Comparison of ENCODE assay signal across 8 cellular contexts in genomic region chr1:179079113-179079761, GRCh38. TPM values are rescaled to one million over a fixed set of nuclear protein-coding genes. Genes with fewer than 3 reads are reported as not detected.
DNase-seq lines count a peak whose midpoint lies in the region; ATAC-seq and TF ChIP-seq lines count a peak whose summit lies in the region.

No MANE protein-coding gene starts in this region.

- H3K36me3 Mint-ChIP-seq in activated naive CD8-positive, alpha-beta T cell treated with anti-CD3 and anti-CD28 coated beads, Interleukin-2, amount 10 ng/mL, durations not matched to agents 7 days and 5 days, result no peaks in the 10 kb centered on the region

- H3K36me3 ChIP-seq in cardiac muscle cell, result no peaks in the 10 kb centered on the region

- no peaks in the 10 kb centered on the region for H3K9me3 ChIP-seq in cardiac muscle cell (ENCODE audit: low read depth)

- peak; percentile 15 for ATAC-seq in GM18517 (IDR thresholded peaks at IDR 0.05; ENCODE audit: unreplicated experiment)
- ATAC-seq in activated naive CD8-positive, alpha-beta T cell treated with anti-CD3 and anti-CD28 coated beads, Interleukin-2, amount 10 ng/mL, durations not matched to agents 7 days and 5 days (ENCODE audit: low read depth), result no peak
- ATAC-seq in HG02610 (IDR thresholded peaks at IDR 0.05; ENCODE audit: unreplicated experiment), result no peak

- H3K9me3 Mint-ChIP-seq in activated naive CD8-positive, alpha-beta T cell treated with anti-CD3 and anti-CD28 coated beads, Interleukin-2, amount 10 ng/mL, durations not matched to agents 7 days and 5 days, result no peaks in the 10 kb centered on the region

- POLR2A ChIA-PET in AG04449 (lab: Yijun Ruan, JAX), result interaction anchor here (0.6 kb wide), 1 partner anchor 354 kb away, joined by 3 read pairs; no protein-coding TSS in a partner anchor
- POLR2A ChIA-PET in RWPE1 (lab: Yijun Ruan, JAX; ENCODE audit: low non-redundant PET), result no interaction called here
- POLR2A ChIA-PET in activated naive CD8-positive, alpha-beta T cell treated with anti-CD3 and anti-CD28 coated beads, Interleukin-2, amount 10 ng/mL, durations not matched to agents 7 days and 5 days (lab: Charles Lee), result interaction anchor here (0.7 kb wide), 1 partner anchor 290 kb away, joined by 3 read pairs; no protein-coding TSS in a partner anchor

- no peaks in the 10 kb centered on the region for H3K27me3 ChIP-seq in cardiac muscle cell

- H3K27ac Mint-ChIP-seq in activated naive CD8-positive, alpha-beta T cell treated with anti-CD3 and anti-CD28 coated beads, Interleukin-2, amount 10 ng/mL, durations not matched to agents 7 days and 5 days, result peak overlapping the region; percentile 44

- peaks cover 20% of the 10 kb centered on the region for H3K4me1 Mint-ChIP-seq in activated naive CD8-positive, alpha-beta T cell treated with anti-CD3 and anti-CD28 coated beads, Interleukin-2, amount 10 ng/mL, durations not matched to agents 7 days and 5 days

- H3K27ac ChIP-seq in RWPE1 (no peak overlapping the region), cardiac muscle cell (no peak overlapping the region)

- TF ChIP-seq CTCF in AG04449 (IDR thresholded peaks at IDR 0.05; ENCODE audit: insufficient read depth, low read length, missing control alignments) (peak; percentile 63), RWPE1 (conservative IDR thresholded peaks at IDR 0.05; ENCODE audit: low read depth) (peak; percentile 78), cardiac muscle cell (IDR thresholded peaks at IDR 0.05; ENCODE audit: low read depth, low read length) (peak; percentile 75)

- no peak overlapping the region for H3K4me3 ChIP-seq in AG04449 (ENCODE audit: low read depth, low read length)
- no peak overlapping the region for H3K4me3 ChIP-seq in cardiac muscle cell

- no peaks in the 10 kb centered on the region for H3K27me3 Mint-ChIP-seq in activated naive CD8-positive, alpha-beta T cell treated with anti-CD3 and anti-CD28 coated beads, Interleukin-2, amount 10 ng/mL, durations not matched to agents 7 days and 5 days

- no peaks in the 10 kb centered on the region for H3K4me1 ChIP-seq in cardiac muscle cell (ENCODE audit: low read depth)

- no peak overlapping the region for H3K4me3 Mint-ChIP-seq in activated naive CD8-positive, alpha-beta T cell treated with anti-CD3 and anti-CD28 coated beads, Interleukin-2, amount 10 ng/mL, durations not matched to agents 7 days and 5 days

- peak; percentile 38 for DNase-seq in AG04449 (ENCODE audit: low read depth, low spot score)
- peak; percentile 75 for DNase-seq in MV-4-11 (lab: John Stamatoyannopoulos, UW)
- DNase-seq in RWPE1 (ENCODE audit: low spot score), result peak; percentile 54
- no peak for DNase-seq in activated naive CD8-positive, alpha-beta T cell treated with anti-CD3 and anti-CD28 coated beads, Interleukin-2, amount 10 ng/mL, durations not matched to agents 7 days and 5 days
- peak; percentile 83 to 88 for DNase-seq in cardiac muscle cell (ENCODE audit: low read depth in 1 of 2, low spot score in 1 of 2)
- peak; percentile 72 for DNase-seq in putamen (ENCODE audit: low spot score)

- CTCF ChIA-PET in AG04449 (lab: Yijun Ruan, JAX) (interaction anchor here (0.6 to 7.4 kb wide), 43 partner anchors 8 to 779 kb away, joined by 3 to 76 read pairs (median 4); partner anchors contain the start of genes AXDND1 and SOAT1), RWPE1 (lab: Yijun Ruan, JAX) (interaction anchor here (0.6 to 0.8 kb wide), 9 partner anchors 11 to 1497 kb away, joined by 3 to 6 read pairs (median 3); no protein-coding TSS in a partner anchor)

RNA-seq across cellular contexts. Expression of gene TOR3A, which starts 2.6 kb away (rescaled TPM):
- total RNA-seq in activated naive CD8-positive, alpha-beta T cell treated with anti-CD3 and anti-CD28 coated beads, Interleukin-2, amount 10 ng/mL, durations not matched to agents 7 days and 5 days, result 10 to 100 TPM; 41.5 to 45.1 TPM
- 26.5 and 29.0 TPM in 2 replicates for total RNA-seq in cardiac muscle cell
- polyA plus RNA-seq in cardiac muscle cell, result 21.4 and 29.5 TPM in 2 replicates

RNA-seq across cellular contexts. Expression of gene FAM20B, which starts 53.5 kb away (rescaled TPM):
- total RNA-seq in activated naive CD8-positive, alpha-beta T cell treated with anti-CD3 and anti-CD28 coated beads, Interleukin-2, amount 10 ng/mL, durations not matched to agents 7 days and 5 days, result 10 to 100 TPM; 35.0 to 37.1 TPM
- 16.2 and 23.0 TPM in 2 replicates for total RNA-seq in cardiac muscle cell
- polyA plus RNA-seq in cardiac muscle cell, result 8.4 and 10.9 TPM in 2 replicates
